Comparison of ENCODE assay signal across 1 cellular context in the genomic region with DNA sequence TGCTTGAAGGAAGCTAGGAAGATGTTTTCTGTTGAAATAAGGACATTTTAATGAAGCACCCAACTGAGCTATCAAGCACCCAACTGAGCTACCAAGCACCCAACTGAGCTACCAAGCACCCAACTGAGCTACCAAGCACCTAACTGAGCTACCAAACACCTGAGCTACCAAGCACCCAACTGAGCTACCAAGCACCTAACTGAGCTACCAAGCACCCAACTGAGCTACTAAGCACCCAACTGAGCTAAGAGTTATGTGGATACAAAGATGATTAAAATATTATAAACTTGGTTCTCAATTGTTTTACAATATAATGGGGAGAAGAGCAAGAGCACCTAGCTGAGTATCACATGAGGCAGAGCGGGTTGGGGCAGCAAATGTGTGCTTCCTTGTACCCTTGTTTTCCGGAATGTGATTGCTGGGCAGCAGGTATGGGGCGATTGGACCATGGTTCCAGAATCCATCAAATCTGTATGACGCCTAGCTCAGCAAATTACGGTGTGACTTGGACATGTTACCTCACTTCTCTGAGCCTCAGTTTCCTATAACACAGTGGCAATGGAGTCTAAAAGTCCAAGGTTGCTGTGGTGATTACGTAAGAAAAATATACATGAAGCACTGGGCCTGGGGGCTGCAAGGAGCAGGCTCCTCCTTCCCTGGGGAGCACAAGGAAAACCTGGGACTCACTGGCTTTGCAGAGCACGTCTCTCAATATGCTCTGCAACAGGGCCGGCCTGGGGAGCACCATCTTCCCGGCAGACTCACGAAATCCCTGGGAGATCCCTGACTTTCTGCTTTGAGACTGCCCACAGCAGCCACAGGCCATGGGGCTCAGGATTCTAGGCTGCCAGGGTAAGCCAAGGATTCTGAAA.
TF ChIP-seq lines count a peak whose summit lies in the region.

No MANE protein-coding gene starts in this region.

TF ChIP-seq in endothelial cell of umbilical vein, 7 proteins besides CTCF, POLR2A, EP300 and RAD21:
- no peak for TF ChIP-seq POLR2AphosphoS5 (IDR thresholded peaks at IDR 0.05; ENCODE audit: insufficient read depth, low read depth, low read length)
- no peak for TF ChIP-seq EZH2 (IDR thresholded peaks at IDR 0.05; ENCODE audit: borderline replicate concordance, low read depth, low read length, severe bottlenecking)
- no peak for TF ChIP-seq GATA2 (IDR thresholded peaks at IDR 0.05; ENCODE audit: insufficient read depth, insufficient read length, low read depth, low read length)
